ENCODE assay signal across 9 cellular contexts in genomic region chr12:9364224-9365176, GRCh38.
DNase-seq lines count a peak whose midpoint lies in the region; ATAC-seq and TF ChIP-seq lines count a peak whose summit lies in the region.
"Had no signal": no experiment of that assay in that cellular context is flagged by ENCODE, and none has a peak within 500 bp of the region (broad histone marks: within the 10 kb centered on the region; RNA-seq: fewer than 3 reads in every experiment).

No MANE protein-coding gene starts in this region.

- H3K27me3 Mint-ChIP-seq in stimulated activated naive CD8-positive, alpha-beta T cell treated with anti-CD3 and anti-CD28 coated beads, Interleukin-15, amount 100 ng/mL, for 72 hours, result peaks cover 8% of the 10 kb centered on the region

- DNase-seq in EH (ENCODE audit: low read depth), result peak; percentile 54
- peak; percentile 36 for DNase-seq in activated T-cell treated with anti-CD3 and anti-CD28 coated beads for 24 hours (ENCODE audit: low read depth)
- peak; percentile 43 to 75 for DNase-seq in stimulated activated naive CD8-positive, alpha-beta T cell treated with anti-CD3 and anti-CD28 coated beads, Interleukin-15, amount 100 ng/mL, for 72 hours
- DNase-seq in esophagus squamous epithelium (lab: John Stamatoyannopoulos, UW), result no peak
- DNase-seq in NCI-H1092 (lab: John Stamatoyannopoulos, UW), result no peak

- H3K36me3 ChIP-seq in iPS-20b (ENCODE audit: insufficient read depth, low read depth, low read length) (no peaks in the 10 kb centered on the region), esophagus squamous epithelium (no peaks in the 10 kb centered on the region)
- H3K36me3 ChIP-seq: SJSA1 had no signal

- H3K27ac Mint-ChIP-seq in stimulated activated naive CD8-positive, alpha-beta T cell treated with anti-CD3 and anti-CD28 coated beads, Interleukin-15, amount 100 ng/mL, for 72 hours, result peak overlapping the region; percentile 79 to 91

- no peak for TF ChIP-seq CTCF in esophagus squamous epithelium (IDR thresholded peaks at IDR 0.05)

- WGBS in esophagus squamous epithelium, 2 donors, result 36 to 38% methylated on average over 11 to 13 of the region's 13 CpGs

- no peaks in the 10 kb centered on the region for H3K9me3 ChIP-seq in iPS-20b (ENCODE audit: insufficient read depth, low read depth, low read length)
- no peaks in the 10 kb centered on the region for H3K9me3 ChIP-seq in esophagus squamous epithelium
- H3K9me3 ChIP-seq: SJSA1 had no signal

- no peaks in the 10 kb centered on the region for H3K27me3 ChIP-seq in iPS-20b (ENCODE audit: insufficient read depth, low read length)
- H3K27me3 ChIP-seq in esophagus squamous epithelium, result no peaks in the 10 kb centered on the region
- H3K27me3 ChIP-seq: SJSA1 had no signal

- H3K27ac ChIP-seq in iPS-20b (ENCODE audit: low read length) (peak overlapping the region; percentile 15), esophagus squamous epithelium (peak overlapping the region in 2 of 4 donors; percentile 14 to 26)
- H3K27ac ChIP-seq: SJSA1 had no signal

- peaks cover 33% of the 10 kb centered on the region; the same call in 1 of the 2 replicates for H3K4me1 ChIP-seq in iPS-20b (ENCODE audit: insufficient read depth, low read length)
- H3K4me1 ChIP-seq in esophagus squamous epithelium, result peaks cover 0 to 22% (median 7%) of the 10 kb centered on the region in 3 donors

- H3K4me3 ChIP-seq in iPS-20b (ENCODE audit: low read length) (peak overlapping the region; percentile 27), esophagus squamous epithelium (no peak overlapping the region)
- H3K4me3 ChIP-seq: SJSA1 had no signal

- peak overlapping the region; percentile 55 to 70 for H3K4me3 Mint-ChIP-seq in stimulated activated naive CD8-positive, alpha-beta T cell treated with anti-CD3 and anti-CD28 coated beads, Interleukin-15, amount 100 ng/mL, for 72 hours

- H3K4me1 Mint-ChIP-seq in stimulated activated naive CD8-positive, alpha-beta T cell treated with anti-CD3 and anti-CD28 coated beads, Interleukin-15, amount 100 ng/mL, for 72 hours, result peaks cover 50% of the 10 kb centered on the region

- peak in 1 of 4 donors; percentile 17 for TF ChIP-seq POLR2A in esophagus squamous epithelium (IDR thresholded peaks at IDR 0.05)

- ATAC-seq in GM21390 (IDR thresholded peaks at IDR 0.05; ENCODE audit: unreplicated experiment) (peak; percentile 86), HG03571 (IDR thresholded peaks at IDR 0.05; ENCODE audit: unreplicated experiment) (peak; percentile 88)
- peak; percentile 92 for ATAC-seq in stimulated activated naive CD8-positive, alpha-beta T cell treated with anti-CD3 and anti-CD28 coated beads, Interleukin-15, amount 100 ng/mL, for 72 hours

- H3K9me3 Mint-ChIP-seq in stimulated activated naive CD8-positive, alpha-beta T cell treated with anti-CD3 and anti-CD28 coated beads, Interleukin-15, amount 100 ng/mL, for 72 hours, result no peaks in the 10 kb centered on the region

- H3K9ac ChIP-seq in iPS-20b (ENCODE audit: low read depth, low read length), result peak overlapping the region; percentile 57

- intact Hi-C loops in esophagus squamous epithelium (cut with DNase I), result no loop called here

Comparison
In these comparisons a context has a peak if more than half of its experiments do, and no peak if none do; other contexts are left out.
1. DNase-seq: peak in EH (single experiment), activated T-cell treated with anti-CD3 and anti-CD28 coated beads for 24 hours (single experiment) and stimulated activated naive CD8-positive, alpha-beta T cell treated with anti-CD3 and anti-CD28 coated beads, Interleukin-15, amount 100 ng/mL, for 72 hours (2 of 2); none in esophagus squamous epithelium (single experiment) and NCI-H1092 (single experiment).
2. Peak in every context shown above with its lines, with median percentiles within 50 percentile points of each other: ATAC-seq.